In the genomic region with DNA sequence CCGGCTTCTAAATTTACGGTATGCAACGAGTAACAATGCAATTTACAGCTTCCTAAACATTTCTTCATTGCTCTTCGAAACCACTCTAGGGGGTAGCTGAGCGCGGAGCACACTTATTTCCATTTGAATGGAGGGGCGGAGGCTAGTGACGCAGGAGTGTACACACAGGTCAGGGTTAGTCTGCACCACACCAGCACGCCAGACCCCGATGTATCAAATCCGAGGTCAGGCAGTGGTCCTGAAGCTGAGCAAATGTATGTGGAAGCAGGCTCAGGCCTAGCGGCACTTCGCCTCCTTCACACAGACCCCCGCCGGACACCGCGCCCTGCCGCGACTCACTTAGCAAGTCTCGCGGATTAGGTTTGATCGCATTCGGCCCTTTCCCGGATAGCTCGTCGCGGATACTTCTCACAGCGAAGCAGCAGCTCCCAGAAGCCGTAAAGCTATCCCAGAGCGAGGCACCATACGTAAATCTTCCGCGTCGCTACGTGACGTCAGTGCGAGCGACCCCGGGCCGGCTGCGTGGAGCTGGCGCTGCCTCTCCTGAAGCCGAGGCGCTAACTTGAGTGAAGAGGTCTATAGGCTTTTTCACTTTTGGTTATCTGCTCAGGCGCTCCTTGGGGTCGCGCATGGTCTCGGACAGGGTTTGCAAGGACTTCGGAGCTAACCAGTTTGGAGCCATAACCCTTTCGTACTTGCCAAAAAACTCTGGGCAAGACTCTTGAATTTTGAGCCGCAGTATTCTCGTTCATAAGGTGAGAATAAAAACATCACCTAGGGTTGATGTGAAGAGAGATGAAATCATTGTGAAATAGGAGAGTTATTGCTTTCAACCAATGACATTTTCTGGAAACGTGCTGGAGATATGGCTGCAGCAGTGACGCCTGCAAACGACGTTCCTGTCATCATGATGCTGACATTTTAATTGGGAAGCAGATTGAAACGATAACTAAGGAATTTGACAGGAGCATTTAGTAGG, we compare ENCODE assay signal across 8 cellular contexts. TPM values are rescaled to one million over a fixed set of nuclear protein-coding genes. Genes with fewer than 3 reads are reported as not detected.
DNase-seq lines count a peak whose midpoint lies in the region; ATAC-seq and TF ChIP-seq lines count a peak whose summit lies in the region.

A gene with protein sequence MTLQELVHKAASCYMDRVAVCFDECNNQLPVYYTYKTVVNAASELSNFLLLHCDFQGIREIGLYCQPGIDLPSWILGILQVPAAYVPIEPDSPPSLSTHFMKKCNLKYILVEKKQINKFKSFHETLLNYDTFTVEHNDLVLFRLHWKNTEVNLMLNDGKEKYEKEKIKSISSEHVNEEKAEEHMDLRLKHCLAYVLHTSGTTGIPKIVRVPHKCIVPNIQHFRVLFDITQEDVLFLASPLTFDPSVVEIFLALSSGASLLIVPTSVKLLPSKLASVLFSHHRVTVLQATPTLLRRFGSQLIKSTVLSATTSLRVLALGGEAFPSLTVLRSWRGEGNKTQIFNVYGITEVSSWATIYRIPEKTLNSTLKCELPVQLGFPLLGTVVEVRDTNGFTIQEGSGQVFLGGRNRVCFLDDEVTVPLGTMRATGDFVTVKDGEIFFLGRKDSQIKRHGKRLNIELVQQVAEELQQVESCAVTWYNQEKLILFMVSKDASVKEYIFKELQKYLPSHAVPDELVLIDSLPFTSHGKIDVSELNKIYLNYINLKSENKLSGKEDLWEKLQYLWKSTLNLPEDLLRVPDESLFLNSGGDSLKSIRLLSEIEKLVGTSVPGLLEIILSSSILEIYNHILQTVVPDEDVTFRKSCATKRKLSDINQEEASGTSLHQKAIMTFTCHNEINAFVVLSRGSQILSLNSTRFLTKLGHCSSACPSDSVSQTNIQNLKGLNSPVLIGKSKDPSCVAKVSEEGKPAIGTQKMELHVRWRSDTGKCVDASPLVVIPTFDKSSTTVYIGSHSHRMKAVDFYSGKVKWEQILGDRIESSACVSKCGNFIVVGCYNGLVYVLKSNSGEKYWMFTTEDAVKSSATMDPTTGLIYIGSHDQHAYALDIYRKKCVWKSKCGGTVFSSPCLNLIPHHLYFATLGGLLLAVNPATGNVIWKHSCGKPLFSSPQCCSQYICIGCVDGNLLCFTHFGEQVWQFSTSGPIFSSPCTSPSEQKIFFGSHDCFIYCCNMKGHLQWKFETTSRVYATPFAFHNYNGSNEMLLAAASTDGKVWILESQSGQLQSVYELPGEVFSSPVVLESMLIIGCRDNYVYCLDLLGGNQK (minus strand): TSS at position 469 of the 979 bp plus-strand sequence. CDS start 3,192 bp downstream, outside the sequence.

- peaks cover 6 to 31% (median 6%) of the 10 kb centered on the region in 3 donors for H3K4me1 ChIP-seq in gastroesophageal sphincter
- peaks cover 16 to 17% of the 10 kb centered on the region in 2 experiments for H3K4me1 ChIP-seq in neutrophil (ENCODE audit: control insufficient read depth in 1 of 2, insufficient read depth in 1 of 2, low read depth in 1 of 2, low read length in 1 of 2)

- peak within 1 kb of the TSS; percentile 87 for H3K4me3 Mint-ChIP-seq in activated naive CD4-positive, alpha-beta T cell treated with anti-CD3 and anti-CD28 coated beads for 36 hours

- peaks cover 0 to 5% of the 10 kb centered on the region in 2 donors for H3K36me3 ChIP-seq in gastroesophageal sphincter
- no peaks in the 10 kb centered on the region for H3K36me3 ChIP-seq in neutrophil

- H3K27me3 ChIP-seq in gastroesophageal sphincter, result no peaks in the 10 kb centered on the region
- no peaks in the 10 kb centered on the region for H3K27me3 ChIP-seq in neutrophil

- 1 to 3% methylated on average over 13 to 17 of the region's 57 CpGs for WGBS in gastroesophageal sphincter (ENCODE audit: low coverage in 1 of 2), 2 donors

- H3K27ac ChIP-seq in gastroesophageal sphincter, result peak within 1 kb of the TSS; percentile 95 to 99 (median 96)
- H3K27ac ChIP-seq in neutrophil, result peak within 1 kb of the TSS; percentile 90

- H3K4me3 ChIP-seq in gastroesophageal sphincter (peak within 1 kb of the TSS; percentile 73 to 97), neutrophil (ENCODE audit: low read depth in 1 of 2, low read length in 1 of 2) (peak within 1 kb of the TSS; percentile 79 to 86)

- H3K9me3 ChIP-seq in gastroesophageal sphincter (no peaks in the 10 kb centered on the region), neutrophil (no peaks in the 10 kb centered on the region)

- no peak for TF ChIP-seq EP300 in gastroesophageal sphincter (IDR thresholded peaks at IDR 0.05)

- DNase-seq in GF-D8 (lab: John Stamatoyannopoulos, UW) (peak; percentile 88), HEK293T (ENCODE audit: extremely low spot score) (peak; percentile 90), MV-4-11 (lab: John Stamatoyannopoulos, UW) (peak; percentile 92), SK-MEL-5 (ENCODE audit: low read depth, low spot score) (peak; percentile 92), superior temporal gyrus (ENCODE audit: extremely low spot score) (peak; percentile 98)
- DNase-seq in activated naive CD4-positive, alpha-beta T cell treated with anti-CD3 and anti-CD28 coated beads for 36 hours, result peak; percentile 97

- TF ChIP-seq POLR2A in gastroesophageal sphincter (IDR thresholded peaks at IDR 0.05), result peak; percentile 73 to 80

- peak within 1 kb of the TSS; percentile 95 for H3K27ac Mint-ChIP-seq in activated naive CD4-positive, alpha-beta T cell treated with anti-CD3 and anti-CD28 coated beads for 36 hours

- no peaks in the 10 kb centered on the region for H3K9me3 Mint-ChIP-seq in activated naive CD4-positive, alpha-beta T cell treated with anti-CD3 and anti-CD28 coated beads for 36 hours

- no peaks in the 10 kb centered on the region for H3K27me3 Mint-ChIP-seq in activated naive CD4-positive, alpha-beta T cell treated with anti-CD3 and anti-CD28 coated beads for 36 hours (ENCODE audit: low read depth)

- peaks cover 39% of the 10 kb centered on the region for H3K4me1 Mint-ChIP-seq in activated naive CD4-positive, alpha-beta T cell treated with anti-CD3 and anti-CD28 coated beads for 36 hours (ENCODE audit: low read depth)

- peaks cover 5% of the 10 kb centered on the region for H3K36me3 Mint-ChIP-seq in activated naive CD4-positive, alpha-beta T cell treated with anti-CD3 and anti-CD28 coated beads for 36 hours (ENCODE audit: low read depth)

- CTCF ChIA-PET in HEK293T (lab: Yijun Ruan, JAX), result interaction anchor here (1.5 kb wide), 1 partner anchor 141 kb away, joined by 4 read pairs; no protein-coding TSS in a partner anchor
- CTCF ChIA-PET in activated naive CD4-positive, alpha-beta T cell treated with anti-CD3 and anti-CD28 coated beads for 36 hours (lab: Charles Lee), result interaction anchor here (0.9 to 2.0 kb wide), 7 partner anchors 38 to 439 kb away, joined by 3 to 9 read pairs (median 3); a partner anchor contains a TSS

- POLR2A ChIA-PET in HEK293T (lab: Yijun Ruan, JAX), result interaction anchor here (0.6 to 5.2 kb wide), 39 partner anchors 8 to 591 kb away, joined by 3 to 113 read pairs (median 4); a partner anchor contains a TSS

- peak; percentile 97 for ATAC-seq in gastroesophageal sphincter

- no peak for TF ChIP-seq CTCF in gastroesophageal sphincter (IDR thresholded peaks at IDR 0.05)
- TF ChIP-seq CTCF in neutrophil (IDR thresholded peaks at IDR 0.05), result no peak

- in situ Hi-C loops in SK-MEL-5 (cut with HindIII; ENCODE audit: low pct_unique_long_range_greater_than_20kb, low sequenced_read_pairs), result no loop called here

- intact Hi-C loops in activated naive CD4-positive, alpha-beta T cell treated with anti-CD3 and anti-CD28 coated beads for 36 hours (cut with micrococcal nuclease), result loop anchor here (1.0 to 5.0 kb wide), 7 partner anchors 48 to 591 kb away; a partner anchor contains a TSS

TF ChIP-seq in HEK293T, 16 proteins besides CTCF, POLR2A, EP300 and RAD21:
- peak; percentile 76 for TF ChIP-seq ELF4 (IDR thresholded peaks at IDR 0.05)
- no peak for TF ChIP-seq BHLHE40 (IDR thresholded peaks at IDR 0.05; ENCODE audit: borderline replicate concordance)
- no peak for TF ChIP-seq TARDBP (IDR thresholded peaks at IDR 0.05)
- TF ChIP-seq, protein P1, sequence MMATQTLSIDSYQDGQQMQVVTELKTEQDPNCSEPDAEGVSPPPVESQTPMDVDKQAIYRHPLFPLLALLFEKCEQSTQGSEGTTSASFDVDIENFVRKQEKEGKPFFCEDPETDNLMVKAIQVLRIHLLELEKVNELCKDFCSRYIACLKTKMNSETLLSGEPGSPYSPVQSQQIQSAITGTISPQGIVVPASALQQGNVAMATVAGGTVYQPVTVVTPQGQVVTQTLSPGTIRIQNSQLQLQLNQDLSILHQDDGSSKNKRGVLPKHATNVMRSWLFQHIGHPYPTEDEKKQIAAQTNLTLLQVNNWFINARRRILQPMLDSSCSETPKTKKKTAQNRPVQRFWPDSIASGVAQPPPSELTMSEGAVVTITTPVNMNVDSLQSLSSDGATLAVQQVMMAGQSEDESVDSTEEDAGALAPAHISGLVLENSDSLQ (IDR thresholded peaks at IDR 0.05), result peak; percentile 91
- TF ChIP-seq HDGF (IDR thresholded peaks at IDR 0.05; ENCODE audit: borderline replicate concordance), result no peak
- TF ChIP-seq ARNT (IDR thresholded peaks at IDR 0.05), result no peak; the same call in 1 of the 2 replicates
- no peak for TF ChIP-seq SP1 (IDR thresholded peaks at IDR 0.05)
- TF ChIP-seq CTBP1 (IDR thresholded peaks at IDR 0.05; ENCODE audit: borderline replicate concordance), result 0 out of 2 replicates have a peak, but pooled peaks have one; percentile 35
- TF ChIP-seq NFRKB (IDR thresholded peaks at IDR 0.05), result peak; percentile 5; the same call in 1 of the 2 replicates
- no peak for TF ChIP-seq FOXA1 (IDR thresholded peaks at IDR 0.05)
- peak; percentile 63; the same call in 1 of the 2 replicates for TF ChIP-seq FOXK2 (IDR thresholded peaks at IDR 0.05)
- TF ChIP-seq LEF1 (IDR thresholded peaks at IDR 0.05; ENCODE audit: borderline replicate concordance), result no peak
- no peak for TF ChIP-seq ZNF384 (IDR thresholded peaks at IDR 0.05)
- TF ChIP-seq L3MBTL2 (conservative IDR thresholded peaks at IDR 0.05), result peak; percentile 71
- TF ChIP-seq FOXM1 (IDR thresholded peaks at IDR 0.05; ENCODE audit: borderline replicate concordance), result no peak
- TF ChIP-seq SUZ12 (IDR thresholded peaks at IDR 0.05), result no peak

RNA-seq across cellular contexts. Expression of the gene that starts here (rescaled TPM):
- total RNA-seq in SK-MEL-5 (2014; rRNA removed; shearing (Covaris generic)), result 11.1 and 15.7 TPM in 2 replicates
- 5.3 and 7.2 TPM in 2 replicates for polyA plus RNA-seq in SK-MEL-5 (2015; cell fraction: cytosol; rRNA removed)
- 29.3 and 34.2 TPM in 2 replicates for polyA plus RNA-seq in SK-MEL-5 (2015; cell fraction: nucleus; rRNA removed)
- total RNA-seq in activated naive CD4-positive, alpha-beta T cell treated with anti-CD3 and anti-CD28 coated beads for 36 hours, result 10 to 100 TPM; 13.5 to 17.0 TPM
- 10 to 100 TPM in 2 of 4 donors, 1 to 10 TPM in 2; 4.5 to 13.1 (median 9.5) TPM for total RNA-seq in gastroesophageal sphincter

Comparison
In these comparisons a context has a peak if more than half of its experiments do, and no peak if none do; other contexts are left out.
1. Peak in every context shown above with its lines: DNase-seq, ATAC-seq, H3K4me3 ChIP-seq and H3K27ac ChIP-seq.